ENCODE assay signal across 1 cellular context in the genomic region with DNA sequence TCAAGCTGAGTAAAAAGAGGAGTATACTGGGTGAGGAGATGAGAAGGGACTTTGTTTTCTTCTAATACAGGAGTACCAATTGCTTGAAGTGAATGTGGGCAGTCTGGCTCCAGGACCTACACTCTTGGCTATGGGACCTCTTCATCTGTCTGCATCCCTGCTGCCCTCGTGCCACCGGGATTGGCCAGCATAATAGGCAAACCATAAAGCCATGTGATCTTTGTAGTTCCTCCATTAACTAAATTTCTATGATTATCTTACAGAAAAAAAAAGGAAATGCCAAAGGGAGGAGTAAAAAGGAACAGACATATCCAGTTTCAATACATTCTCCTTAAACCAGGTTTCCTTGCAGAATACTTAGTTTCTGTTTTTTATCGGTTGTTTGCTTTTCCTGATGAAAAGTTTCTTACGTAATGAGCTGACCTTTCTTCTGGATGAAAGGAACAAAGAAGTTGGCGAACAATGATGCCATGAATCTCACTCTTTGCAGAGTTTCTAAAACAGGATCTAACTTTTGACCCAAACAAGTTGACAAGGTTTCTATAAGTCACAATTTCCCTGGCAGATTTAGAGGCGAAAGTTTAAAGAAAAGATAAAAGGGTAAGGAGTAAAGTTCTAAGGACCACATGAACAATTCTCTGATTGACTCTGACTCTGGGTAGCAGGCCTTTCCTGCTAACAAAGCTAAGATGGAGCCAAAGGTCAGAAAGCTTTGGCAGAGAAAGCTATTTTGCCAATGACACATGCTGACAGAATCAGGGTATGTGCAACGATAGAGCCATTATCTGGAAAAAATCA.
A peak's percentile ranks its signal among the peaks of the same experiment; 100 is the strongest.
TF ChIP-seq lines count a peak whose summit lies in the region.

No MANE protein-coding gene starts in this region.

TF ChIP-seq in HepG2, 621 proteins besides CTCF, POLR2A, EP300 and RAD21 (continued from another document and continues in another):
- TF ChIP-seq, protein P1, sequence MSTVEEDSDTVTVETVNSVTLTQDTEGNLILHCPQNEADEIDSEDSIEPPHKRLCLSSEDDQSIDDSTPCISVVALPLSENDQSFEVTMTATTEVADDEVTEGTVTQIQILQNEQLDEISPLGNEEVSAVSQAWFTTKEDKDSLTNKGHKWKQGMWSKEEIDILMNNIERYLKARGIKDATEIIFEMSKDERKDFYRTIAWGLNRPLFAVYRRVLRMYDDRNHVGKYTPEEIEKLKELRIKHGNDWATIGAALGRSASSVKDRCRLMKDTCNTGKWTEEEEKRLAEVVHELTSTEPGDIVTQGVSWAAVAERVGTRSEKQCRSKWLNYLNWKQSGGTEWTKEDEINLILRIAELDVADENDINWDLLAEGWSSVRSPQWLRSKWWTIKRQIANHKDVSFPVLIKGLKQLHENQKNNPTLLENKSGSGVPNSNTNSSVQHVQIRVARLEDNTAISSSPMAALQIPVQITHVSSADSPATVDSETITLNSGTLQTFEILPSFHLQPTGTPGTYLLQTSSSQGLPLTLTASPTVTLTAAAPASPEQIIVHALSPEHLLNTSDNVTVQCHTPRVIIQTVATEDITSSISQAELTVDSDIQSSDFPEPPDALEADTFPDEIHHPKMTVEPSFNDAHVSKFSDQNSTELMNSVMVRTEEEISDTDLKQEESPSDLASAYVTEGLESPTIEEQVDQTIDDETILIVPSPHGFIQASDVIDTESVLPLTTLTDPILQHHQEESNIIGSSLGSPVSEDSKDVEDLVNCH (CRISPR knock-in tag; IDR thresholded peaks at IDR 0.05), result no peak
- TF ChIP-seq ZBTB21 (CRISPR knock-in tag; IDR thresholded peaks at IDR 0.05) (peak; percentile 75; the same call in 1 of the 2 replicates), PATZ1 (CRISPR knock-in tag; IDR thresholded peaks at IDR 0.05) (no peak), ETV5 (CRISPR knock-in tag; IDR thresholded peaks at IDR 0.05; ENCODE audit: borderline replicate concordance) (0 out of 2 replicates have a peak, but pooled peaks have one; percentile 20), ZNF12 (CRISPR knock-in tag; IDR thresholded peaks at IDR 0.05) (no peak), GATA4 (IDR thresholded peaks at IDR 0.05; ENCODE audit: borderline replicate concordance, low read depth) (peak; percentile 17; the same call in 1 of the 2 replicates), ZNF205 (CRISPR knock-in tag; IDR thresholded peaks at IDR 0.05) (no peak), TBX2 (CRISPR knock-in tag; IDR thresholded peaks at IDR 0.05; ENCODE audit: borderline replicate concordance) (no peak), MBD4 (IDR thresholded peaks at IDR 0.05; ENCODE audit: borderline replicate concordance, low read length) (no peak), MTF2 (CRISPR knock-in tag; IDR thresholded peaks at IDR 0.05; ENCODE audit: borderline replicate concordance) (no peak), MZF1 (CRISPR knock-in tag; IDR thresholded peaks at IDR 0.05; ENCODE audit: borderline replicate concordance) (no peak), PAXIP1 (CRISPR knock-in tag; conservative IDR thresholded peaks at IDR 0.05) (peak; percentile 57), CENPX (CRISPR knock-in tag; IDR thresholded peaks at IDR 0.05) (no peak), ZNF644 (CRISPR knock-in tag; IDR thresholded peaks at IDR 0.05; ENCODE audit: low read depth) (0 out of 2 replicates have a peak, but pooled peaks have one; percentile 18), PCBP2 (optimal IDR thresholded peaks at IDR 0.05; ENCODE audit: low read depth, low read length, poor library complexity, severe bottlenecking) (no peak), THYN1 (CRISPR knock-in tag; IDR thresholded peaks at IDR 0.05; ENCODE audit: borderline replicate concordance, low read depth) (no peak), KMT2B (CRISPR knock-in tag; IDR thresholded peaks at IDR 0.05) (no peak), SUZ12 (IDR thresholded peaks at IDR 0.05; ENCODE audit: low read depth, low read length) (no peak), ARID4A (CRISPR knock-in tag; IDR thresholded peaks at IDR 0.05; ENCODE audit: borderline replicate concordance) (no peak; the same call in 1 of the 2 replicates), HMGA1 (CRISPR knock-in tag; conservative IDR thresholded peaks at IDR 0.05) (no peak), MNT (IDR thresholded peaks at IDR 0.05) (no peak), SRSF4 (IDR thresholded peaks at IDR 0.05; ENCODE audit: low read depth, low read length, poor library complexity, severe bottlenecking) (no peak), ZZZ3 (CRISPR knock-in tag; IDR thresholded peaks at IDR 0.05; ENCODE audit: borderline replicate concordance) (no peak), PPARG (CRISPR knock-in tag; conservative IDR thresholded peaks at IDR 0.05) (peak; percentile 83; the same call in 1 of the 2 replicates), CEBPG (CRISPR knock-in tag; IDR thresholded peaks at IDR 0.05) (peak; percentile 71), MLX (CRISPR knock-in tag; IDR thresholded peaks at IDR 0.05) (no peak), MAFG (CRISPR knock-in tag; IDR thresholded peaks at IDR 0.05) (no peak), ONECUT2 (CRISPR knock-in tag; IDR thresholded peaks at IDR 0.05) (no peak), CREM (IDR thresholded peaks at IDR 0.05) (peak; percentile 76), CREM (CRISPR knock-in tag; IDR thresholded peaks at IDR 0.05) (no peak), ZNF326 (CRISPR knock-in tag; IDR thresholded peaks at IDR 0.05; ENCODE audit: borderline replicate concordance) (no peak), TERF1 (CRISPR knock-in tag; IDR thresholded peaks at IDR 0.05) (no peak), ZSCAN22 (CRISPR knock-in tag; IDR thresholded peaks at IDR 0.05) (no peak)
- TF ChIP-seq, protein P2, sequence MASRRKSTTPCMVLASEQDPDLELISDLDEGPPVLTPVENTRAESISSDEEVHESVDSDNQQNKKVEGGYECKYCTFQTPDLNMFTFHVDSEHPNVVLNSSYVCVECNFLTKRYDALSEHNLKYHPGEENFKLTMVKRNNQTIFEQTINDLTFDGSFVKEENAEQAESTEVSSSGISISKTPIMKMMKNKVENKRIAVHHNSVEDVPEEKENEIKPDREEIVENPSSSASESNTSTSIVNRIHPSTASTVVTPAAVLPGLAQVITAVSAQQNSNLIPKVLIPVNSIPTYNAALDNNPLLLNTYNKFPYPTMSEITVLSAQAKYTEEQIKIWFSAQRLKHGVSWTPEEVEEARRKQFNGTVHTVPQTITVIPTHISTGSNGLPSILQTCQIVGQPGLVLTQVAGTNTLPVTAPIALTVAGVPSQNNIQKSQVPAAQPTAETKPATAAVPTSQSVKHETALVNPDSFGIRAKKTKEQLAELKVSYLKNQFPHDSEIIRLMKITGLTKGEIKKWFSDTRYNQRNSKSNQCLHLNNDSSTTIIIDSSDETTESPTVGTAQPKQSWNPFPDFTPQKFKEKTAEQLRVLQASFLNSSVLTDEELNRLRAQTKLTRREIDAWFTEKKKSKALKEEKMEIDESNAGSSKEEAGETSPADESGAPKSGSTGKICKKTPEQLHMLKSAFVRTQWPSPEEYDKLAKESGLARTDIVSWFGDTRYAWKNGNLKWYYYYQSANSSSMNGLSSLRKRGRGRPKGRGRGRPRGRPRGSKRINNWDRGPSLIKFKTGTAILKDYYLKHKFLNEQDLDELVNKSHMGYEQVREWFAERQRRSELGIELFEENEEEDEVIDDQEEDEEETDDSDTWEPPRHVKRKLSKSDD (CRISPR knock-in tag; IDR thresholded peaks at IDR 0.05; ENCODE audit: low read depth), result peak; percentile 25; the same call in 1 of the 2 replicates
- TF ChIP-seq, protein P3, sequence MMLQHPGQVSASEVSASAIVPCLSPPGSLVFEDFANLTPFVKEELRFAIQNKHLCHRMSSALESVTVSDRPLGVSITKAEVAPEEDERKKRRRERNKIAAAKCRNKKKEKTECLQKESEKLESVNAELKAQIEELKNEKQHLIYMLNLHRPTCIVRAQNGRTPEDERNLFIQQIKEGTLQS (CRISPR knock-in tag; IDR thresholded peaks at IDR 0.05), result no peak
